Comparison of ENCODE assay signal across 17 cellular contexts in genomic region chr4:78687818-78688217, GRCh38.
DNase-seq lines count a peak whose midpoint lies in the region; ATAC-seq, FAIRE-seq and TF ChIP-seq lines count a peak whose summit lies in the region.
"Had no signal": no experiment of that assay in that cellular context is flagged by ENCODE, and none has a peak within 500 bp of the region (broad histone marks: within the 10 kb centered on the region; RNA-seq: fewer than 3 reads in every experiment).

No MANE protein-coding gene starts in this region.

- H3K9ac ChIP-seq in mesenchymal stem cell (ENCODE audit: low read length), result no peak overlapping the region

- H3K4me3 Mint-ChIP-seq in activated naive CD4-positive, alpha-beta T cell treated with anti-CD3 and anti-CD28 coated beads, Interleukin-2, amount 10 ng/mL, durations not matched to agents 7 days and 5 days, result no peak overlapping the region
- H3K4me3 Mint-ChIP-seq: CD4-positive, alpha-beta memory T cell had no signal

- peak overlapping the region; percentile 77 for H2AK5ac ChIP-seq in mesenchymal stem cell (ENCODE audit: low read length, severe bottlenecking)

- no peaks in the 10 kb centered on the region for H3K79me1 ChIP-seq in mesenchymal stem cell (replicated peaks; ENCODE audit: low read length, poor library complexity, severe bottlenecking)

- no peak for FAIRE-seq in urothelium cell line (lab: Jason Lieb, UNC)
- FAIRE-seq: G401.6, GM12892, H1 had no signal

- no peaks in the 10 kb centered on the region for H3K27me3 ChIP-seq in RWPE2 (ENCODE audit: insufficient read depth, poor library complexity, severe bottlenecking)
- no peaks in the 10 kb centered on the region for H3K27me3 ChIP-seq in mesenchymal stem cell (ENCODE audit: control insufficient read depth in 1 of 2, insufficient read depth in 1 of 2, low read length in 2 of 2)

- 87% methylated on average over 1 of the region's 3 CpGs for WGBS in mesenchymal stem cell

- H3K27ac Mint-ChIP-seq in activated naive CD4-positive, alpha-beta T cell treated with anti-CD3 and anti-CD28 coated beads, Interleukin-2, amount 10 ng/mL, durations not matched to agents 7 days and 5 days, result no peak overlapping the region
- H3K27ac Mint-ChIP-seq: CD4-positive, alpha-beta memory T cell had no signal

- no peak overlapping the region for H2BK12ac ChIP-seq in mesenchymal stem cell (ENCODE audit: low read length in 2 of 2)

- H3K4ac ChIP-seq in mesenchymal stem cell (ENCODE audit: low read depth in 1 of 2, low read length in 2 of 2), result no peak overlapping the region

- H3K27ac ChIP-seq in RWPE2 (ENCODE audit: poor library complexity, severe bottlenecking), result peak overlapping the region; percentile 23
- no peak overlapping the region for H3K27ac ChIP-seq in mesenchymal stem cell (ENCODE audit: low read length, poor library complexity, severe bottlenecking)

- H3K4me2 ChIP-seq in mesenchymal stem cell (ENCODE audit: low read length, poor library complexity, severe bottlenecking), result no peak overlapping the region

- no peak overlapping the region for H2AFZ ChIP-seq in mesenchymal stem cell (ENCODE audit: low read depth, low read length)

- H2BK120ac ChIP-seq in mesenchymal stem cell (ENCODE audit: low read depth, low read length), result no peak overlapping the region

- no peak overlapping the region for H4K8ac ChIP-seq in mesenchymal stem cell (ENCODE audit: low read length)

- H3K14ac ChIP-seq in mesenchymal stem cell (ENCODE audit: low read length in 2 of 2), result no peak overlapping the region

- H3K9me3 ChIP-seq in RWPE2 (ENCODE audit: severe bottlenecking), result no peaks in the 10 kb centered on the region
- no peaks in the 10 kb centered on the region for H3K9me3 ChIP-seq in mesenchymal stem cell (ENCODE audit: control insufficient read depth, low read length)

- ATAC-seq in RWPE2 (ENCODE audit: low read depth) (no peak), HG03175 (IDR thresholded peaks at IDR 0.05; ENCODE audit: unreplicated experiment) (no peak)

- H3K36me3 Mint-ChIP-seq in activated naive CD4-positive, alpha-beta T cell treated with anti-CD3 and anti-CD28 coated beads, Interleukin-2, amount 10 ng/mL, durations not matched to agents 7 days and 5 days, result no peaks in the 10 kb centered on the region
- H3K36me3 Mint-ChIP-seq: CD4-positive, alpha-beta memory T cell had no signal

- H3K4me1 ChIP-seq in RWPE2 (ENCODE audit: insufficient read depth, poor library complexity, severe bottlenecking), result peaks cover 9% of the 10 kb centered on the region
- no peaks in the 10 kb centered on the region for H3K4me1 ChIP-seq in mesenchymal stem cell (ENCODE audit: control insufficient read depth, insufficient read depth, low read depth, low read length)

- H2BK15ac ChIP-seq in mesenchymal stem cell (ENCODE audit: low read depth, poor library complexity, severe bottlenecking), result no peak overlapping the region

- H3K4me3 ChIP-seq in RWPE2 (ENCODE audit: severe bottlenecking), result no peak overlapping the region
- H3K4me3 ChIP-seq in mesenchymal stem cell (ENCODE audit: insufficient read depth in 1 of 2, low read depth in 1 of 2, low read length in 2 of 2), result no peak overlapping the region

- no peak for TF ChIP-seq POLR2A in erythroblast (IDR thresholded peaks at IDR 0.05; ENCODE audit: low read length)

- no peak overlapping the region for H4K91ac ChIP-seq in mesenchymal stem cell (ENCODE audit: low read length)

- DNase-seq in RWPE2 (ENCODE audit: low spot score) (no peak), erythroblast (lab: John Stamatoyannopoulos, UW) (peak; percentile 23 to 42), mesenchymal stem cell (no peak), urothelium cell line (ENCODE audit: low spot score) (no peak), glomerular visceral epithelial cell (ENCODE audit: extremely low spot score) (no peak)
- no peak for DNase-seq in activated naive CD4-positive, alpha-beta T cell treated with anti-CD3 and anti-CD28 coated beads, Interleukin-2, amount 10 ng/mL, durations not matched to agents 7 days and 5 days
- DNase-seq: C1 segment of cervical spinal cord; Calu3; CD4-positive, alpha-beta memory T cell; COR-L47; DMS153; DND-41; H7 had no signal

- peaks cover 12% of the 10 kb centered on the region for H3K4me1 Mint-ChIP-seq in activated naive CD4-positive, alpha-beta T cell treated with anti-CD3 and anti-CD28 coated beads, Interleukin-2, amount 10 ng/mL, durations not matched to agents 7 days and 5 days

- CTCF ChIA-PET in activated naive CD4-positive, alpha-beta T cell treated with anti-CD3 and anti-CD28 coated beads, Interleukin-2, amount 10 ng/mL, durations not matched to agents 7 days and 5 days (lab: Charles Lee), result interaction anchor here (0.8 kb wide), 1 partner anchor 19 kb away, joined by 3 read pairs; no protein-coding TSS in a partner anchor

- no peak overlapping the region for H3K18ac ChIP-seq in mesenchymal stem cell (ENCODE audit: low read depth in 1 of 2, low read length in 2 of 2)

- no peak for TF ChIP-seq CTCF in RWPE2 (IDR thresholded peaks at IDR 0.05; ENCODE audit: poor library complexity, severe bottlenecking)

- no peaks in the 10 kb centered on the region for H3K36me3 ChIP-seq in RWPE2 (ENCODE audit: low read depth)
- H3K36me3 ChIP-seq in mesenchymal stem cell (ENCODE audit: control insufficient read depth in 1 of 2, insufficient read depth in 2 of 2, low read depth in 1 of 2, low read length in 2 of 2), result no peaks in the 10 kb centered on the region

- H2BK5ac ChIP-seq in mesenchymal stem cell (ENCODE audit: low read depth, low read length, poor library complexity, severe bottlenecking), result no peak overlapping the region

- H3K27me3 Mint-ChIP-seq in activated naive CD4-positive, alpha-beta T cell treated with anti-CD3 and anti-CD28 coated beads, Interleukin-2, amount 10 ng/mL, durations not matched to agents 7 days and 5 days, result no peaks in the 10 kb centered on the region
- H3K27me3 Mint-ChIP-seq: CD4-positive, alpha-beta memory T cell had no signal

- no peak overlapping the region for H3K23ac ChIP-seq in mesenchymal stem cell (ENCODE audit: low read length in 2 of 2)

- no peaks in the 10 kb centered on the region for H3K9me3 Mint-ChIP-seq in activated naive CD4-positive, alpha-beta T cell treated with anti-CD3 and anti-CD28 coated beads, Interleukin-2, amount 10 ng/mL, durations not matched to agents 7 days and 5 days
- H3K9me3 Mint-ChIP-seq: CD4-positive, alpha-beta memory T cell had no signal

Comparison
In these comparisons a context has a peak if more than half of its experiments do, and no peak if none do; other contexts are left out.
1. DNase-seq: peak in erythroblast (2 of 2); none in RWPE2 (single experiment), mesenchymal stem cell (single experiment), urothelium cell line (single experiment), glomerular visceral epithelial cell (single experiment) and activated naive CD4-positive, alpha-beta T cell treated with anti-CD3 and anti-CD28 coated beads, Interleukin-2, amount 10 ng/mL, durations not matched to agents 7 days and 5 days (single experiment).